ENCODE assay signal across 8 cellular contexts in the genomic region with DNA sequence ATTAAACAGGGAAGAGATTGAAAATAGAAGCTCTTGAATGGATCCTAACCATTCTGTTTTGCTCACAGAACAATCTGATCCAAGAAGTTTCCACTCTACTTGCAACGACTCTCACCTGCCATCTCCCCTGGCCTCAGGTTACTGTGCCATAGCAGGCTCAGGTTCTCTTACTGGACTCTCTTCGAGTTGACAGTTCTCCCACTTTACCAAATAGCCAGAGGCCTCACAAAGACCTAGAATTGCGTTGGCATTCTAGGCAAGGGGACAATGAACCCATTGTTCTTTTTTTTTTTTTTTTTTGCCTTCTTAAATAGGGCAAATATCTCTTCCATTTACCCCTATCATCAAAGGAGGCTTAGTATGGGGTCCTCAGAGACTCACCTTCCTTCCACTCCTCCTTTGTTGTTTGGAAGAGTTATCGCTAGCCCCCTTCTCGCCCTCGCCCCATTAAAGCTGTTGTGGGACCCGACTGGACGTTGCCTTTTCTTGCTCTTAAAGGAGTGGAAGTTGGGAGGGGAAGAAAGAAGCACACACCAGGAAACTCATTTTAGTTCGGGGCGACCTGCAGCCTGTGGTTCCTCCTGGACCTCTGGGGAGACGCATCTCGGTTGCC. TPM values are rescaled to one million over a fixed set of nuclear protein-coding genes. Genes with fewer than 3 reads are reported as not detected.
DNase-seq lines count a peak whose midpoint lies in the region; ATAC-seq, FAIRE-seq and TF ChIP-seq lines count a peak whose summit lies in the region.

No MANE protein-coding gene starts in this region.

- peak overlapping the region; percentile 93 for H3K4me2 ChIP-seq in astrocyte (ENCODE audit: low read length)

- no peaks in the 10 kb centered on the region for H3K79me2 ChIP-seq in astrocyte (ENCODE audit: insufficient read depth, low read length)

- H3K36me3 Mint-ChIP-seq in astrocyte (ENCODE audit: low read depth, unreplicated experiment) = no peaks in the 10 kb centered on the region

- H3K4me1 ChIP-seq in astrocyte (ENCODE audit: insufficient read depth, low read length) = peaks cover 7% of the 10 kb centered on the region

- H3K4me1 Mint-ChIP-seq in astrocyte (ENCODE audit: low read depth, unreplicated experiment) = no peaks in the 10 kb centered on the region

- no peak for ATAC-seq in GM21367 (IDR thresholded peaks at IDR 0.05; ENCODE audit: unreplicated experiment)

- H3K9me3 Mint-ChIP-seq in astrocyte (ENCODE audit: unreplicated experiment) = no peaks in the 10 kb centered on the region

- H3K4me3 ChIP-seq in astrocyte (ENCODE audit: insufficient read depth, low read depth, low read length) (peak overlapping the region; percentile 66), skeletal muscle cell (ENCODE audit: low read depth, low read length) (peak overlapping the region; percentile 53)

- DNase-seq in HT1080 (ENCODE audit: low read depth) (peak; percentile 51), astrocyte (ENCODE audit: low read depth) (no peak), inferior parietal cortex (ENCODE audit: extremely low spot score) (peak; percentile 39), skeletal muscle cell (ENCODE audit: low read depth) (no peak), T-helper 2 cell (no peak), 8988T (no peak)
- DNase-seq in stimulated activated naive CD4-positive, alpha-beta T cell treated with Interleukin-2 at 50 U/mL for 16 hours (lab: John Stamatoyannopoulos, UW) = no peak

- peak overlapping the region; percentile 91 for H3K4me3 Mint-ChIP-seq in astrocyte (ENCODE audit: unreplicated experiment)

- peak overlapping the region; percentile 41 for H3K9ac ChIP-seq in astrocyte (ENCODE audit: low read length)

- H3K9me3 ChIP-seq in astrocyte (ENCODE audit: insufficient read depth, low read depth, low read length) = no peaks in the 10 kb centered on the region

- peak overlapping the region; percentile 44 for H3K27ac Mint-ChIP-seq in astrocyte (ENCODE audit: unreplicated experiment)

- no peak overlapping the region for H3K27ac ChIP-seq in astrocyte (ENCODE audit: low read depth, low read length)

- no peak for TF ChIP-seq CTCF in astrocyte (IDR thresholded peaks at IDR 0.05; ENCODE audit: insufficient read depth, low read depth, low read length)

- H3K27me3 ChIP-seq in astrocyte (ENCODE audit: insufficient read depth, low read length) = peaks cover 25% of the 10 kb centered on the region

- peak overlapping the region; percentile 84 for H2AFZ ChIP-seq in astrocyte (ENCODE audit: low read depth, low read length)

- FAIRE-seq in astrocyte (lab: Jason Lieb, UNC) = no peak

- peaks cover 48% of the 10 kb centered on the region for H3K27me3 Mint-ChIP-seq in astrocyte (ENCODE audit: low read depth, unreplicated experiment)

- no peaks in the 10 kb centered on the region for H3K36me3 ChIP-seq in astrocyte (ENCODE audit: insufficient read depth, low read length)

- no peaks in the 10 kb centered on the region for H4K20me1 ChIP-seq in astrocyte (ENCODE audit: insufficient read depth, low read length)

RNA-seq across cellular contexts. Expression of a gene that starts 0.7 kb away (rescaled TPM):
- not detected in 2 replicates for total RNA-seq in HT1080 (2014; rRNA removed; shearing (Covaris generic))
- 0.17 TPM in 1 of 2 replicates, not detected in the other for polyA plus RNA-seq in HT1080 (2015; cell fraction: cytosol; rRNA removed)
- polyA plus RNA-seq in HT1080 (2015; cell fraction: nucleus; rRNA removed) = not detected in 2 replicates
- not detected in 2 replicates for total RNA-seq in astrocyte

Comparison
In these comparisons a context has a peak if more than half of its experiments do, and no peak if none do; other contexts are left out.
1. DNase-seq: peak in HT1080 (single experiment) and inferior parietal cortex (single experiment); none in astrocyte (single experiment), skeletal muscle cell (single experiment), T-helper 2 cell (0 of 5), stimulated activated naive CD4-positive, alpha-beta T cell treated with Interleukin-2 at 50 U/mL for 16 hours (single experiment) and 8988T (single experiment).